In the genomic region with DNA sequence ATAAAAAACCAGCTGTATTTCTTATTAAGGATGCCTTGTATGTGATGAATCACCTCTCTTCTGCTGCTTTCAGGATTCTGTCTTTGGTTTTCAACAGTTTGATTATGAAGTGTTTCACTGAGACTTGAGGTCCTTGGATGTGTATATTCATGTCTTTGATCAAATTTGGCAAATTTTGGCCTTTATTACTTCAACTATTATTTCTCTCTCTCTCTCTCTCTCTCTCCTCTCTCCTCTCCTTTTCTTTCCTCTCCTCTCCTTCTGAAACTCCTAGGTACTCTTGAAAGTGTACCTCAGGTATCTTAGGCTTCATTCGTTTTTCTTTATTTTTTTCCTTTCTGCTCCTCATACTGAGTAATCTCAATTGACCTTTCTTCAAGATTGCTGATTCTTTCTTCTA, we compare ENCODE assay signal across 1 cellular context.
TF ChIP-seq lines count a peak whose summit lies in the region.

No MANE protein-coding gene starts in this region.

TF ChIP-seq in K562, 482 proteins besides CTCF, POLR2A, EP300 and RAD21 (continued from another document):
- TF ChIP-seq, protein P1, sequence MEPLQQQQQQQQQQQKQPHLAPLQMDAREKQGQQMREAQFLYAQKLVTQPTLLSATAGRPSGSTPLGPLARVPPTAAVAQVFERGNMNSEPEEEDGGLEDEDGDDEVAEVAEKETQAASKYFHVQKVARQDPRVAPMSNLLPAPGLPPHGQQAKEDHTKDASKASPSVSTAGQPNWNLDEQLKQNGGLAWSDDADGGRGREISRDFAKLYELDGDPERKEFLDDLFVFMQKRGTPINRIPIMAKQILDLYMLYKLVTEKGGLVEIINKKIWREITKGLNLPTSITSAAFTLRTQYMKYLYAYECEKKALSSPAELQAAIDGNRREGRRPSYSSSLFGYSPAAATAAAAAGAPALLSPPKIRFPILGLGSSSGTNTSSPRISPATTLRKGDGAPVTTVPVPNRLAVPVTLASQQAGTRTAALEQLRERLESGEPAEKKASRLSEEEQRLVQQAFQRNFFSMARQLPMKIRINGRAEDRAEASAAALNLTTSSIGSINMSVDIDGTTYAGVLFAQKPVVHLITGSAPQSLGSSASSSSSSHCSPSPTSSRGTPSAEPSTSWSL (CRISPR knock-in tag; IDR thresholded peaks at IDR 0.05; ENCODE audit: borderline replicate concordance): no peak
- TF ChIP-seq, protein P2, sequence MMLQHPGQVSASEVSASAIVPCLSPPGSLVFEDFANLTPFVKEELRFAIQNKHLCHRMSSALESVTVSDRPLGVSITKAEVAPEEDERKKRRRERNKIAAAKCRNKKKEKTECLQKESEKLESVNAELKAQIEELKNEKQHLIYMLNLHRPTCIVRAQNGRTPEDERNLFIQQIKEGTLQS (IDR thresholded peaks at IDR 0.05): peak; percentile 30
- TF ChIP-seq, protein P2 (CRISPR knock-in tag; conservative IDR thresholded peaks at IDR 0.05): no peak
- TF ChIP-seq CBX5 (IDR thresholded peaks at IDR 0.05; ENCODE audit: borderline replicate concordance, low read depth) (0 out of 2 replicates have a peak, but pooled peaks have one; percentile 16), DMBX1 (CRISPR knock-in tag; IDR thresholded peaks at IDR 0.05; ENCODE audit: borderline replicate concordance) (no peak)
